In the genomic region with DNA sequence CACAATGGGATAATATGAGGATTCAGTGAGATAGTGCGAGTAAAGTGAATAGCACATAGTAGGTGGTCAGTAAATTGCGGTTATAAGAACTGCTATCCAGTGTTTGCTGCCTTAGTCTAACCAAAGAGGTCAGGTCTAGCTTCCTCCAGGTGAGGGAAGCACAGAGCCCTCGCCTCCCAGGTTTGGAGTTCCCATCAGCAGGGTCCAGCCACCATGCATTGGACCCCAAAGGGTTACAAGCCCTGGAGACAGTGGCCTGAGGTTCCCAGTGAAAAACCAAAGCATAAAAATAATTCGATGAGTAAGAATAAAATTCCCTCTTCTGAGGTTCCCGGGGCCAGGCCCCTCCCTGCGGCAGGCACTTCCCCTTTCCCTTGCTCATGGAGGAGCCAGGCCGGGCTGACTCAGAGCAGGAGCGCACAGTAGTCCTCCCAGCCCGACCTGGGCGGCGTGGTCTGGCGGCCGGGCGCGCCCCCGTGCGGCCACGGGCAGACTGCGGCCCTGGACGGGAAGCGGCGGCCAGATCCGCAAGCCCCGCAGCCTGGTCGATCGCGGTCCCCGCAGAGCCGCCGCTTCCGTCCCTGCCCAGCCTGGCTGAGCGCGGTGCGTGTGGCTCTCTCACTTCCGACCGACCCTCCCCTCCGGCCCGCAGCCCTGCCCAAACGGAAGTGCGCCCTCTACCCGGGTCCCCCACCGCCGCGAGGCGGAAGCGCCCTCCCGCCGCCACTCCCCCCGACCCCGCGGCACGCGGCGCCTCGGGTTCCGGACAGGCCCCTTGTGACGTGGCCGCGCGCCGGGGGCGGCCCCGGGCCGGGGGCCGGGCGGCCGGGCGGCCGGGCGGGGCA, we compare ENCODE assay signal across 1 cellular context.
A peak's percentile ranks its signal among the peaks of the same experiment; 100 is the strongest.
TF ChIP-seq lines count a peak whose summit lies in the region.

TSS of gene SLC39A13 (plus strand) at position 845 of the 845 bp plus-strand sequence. CDS start 1,505 bp downstream, outside the sequence.

TF ChIP-seq in K562, 482 proteins besides CTCF, POLR2A, EP300 and RAD21 (continued from another document and continues in another):
- TF ChIP-seq, protein P1, sequence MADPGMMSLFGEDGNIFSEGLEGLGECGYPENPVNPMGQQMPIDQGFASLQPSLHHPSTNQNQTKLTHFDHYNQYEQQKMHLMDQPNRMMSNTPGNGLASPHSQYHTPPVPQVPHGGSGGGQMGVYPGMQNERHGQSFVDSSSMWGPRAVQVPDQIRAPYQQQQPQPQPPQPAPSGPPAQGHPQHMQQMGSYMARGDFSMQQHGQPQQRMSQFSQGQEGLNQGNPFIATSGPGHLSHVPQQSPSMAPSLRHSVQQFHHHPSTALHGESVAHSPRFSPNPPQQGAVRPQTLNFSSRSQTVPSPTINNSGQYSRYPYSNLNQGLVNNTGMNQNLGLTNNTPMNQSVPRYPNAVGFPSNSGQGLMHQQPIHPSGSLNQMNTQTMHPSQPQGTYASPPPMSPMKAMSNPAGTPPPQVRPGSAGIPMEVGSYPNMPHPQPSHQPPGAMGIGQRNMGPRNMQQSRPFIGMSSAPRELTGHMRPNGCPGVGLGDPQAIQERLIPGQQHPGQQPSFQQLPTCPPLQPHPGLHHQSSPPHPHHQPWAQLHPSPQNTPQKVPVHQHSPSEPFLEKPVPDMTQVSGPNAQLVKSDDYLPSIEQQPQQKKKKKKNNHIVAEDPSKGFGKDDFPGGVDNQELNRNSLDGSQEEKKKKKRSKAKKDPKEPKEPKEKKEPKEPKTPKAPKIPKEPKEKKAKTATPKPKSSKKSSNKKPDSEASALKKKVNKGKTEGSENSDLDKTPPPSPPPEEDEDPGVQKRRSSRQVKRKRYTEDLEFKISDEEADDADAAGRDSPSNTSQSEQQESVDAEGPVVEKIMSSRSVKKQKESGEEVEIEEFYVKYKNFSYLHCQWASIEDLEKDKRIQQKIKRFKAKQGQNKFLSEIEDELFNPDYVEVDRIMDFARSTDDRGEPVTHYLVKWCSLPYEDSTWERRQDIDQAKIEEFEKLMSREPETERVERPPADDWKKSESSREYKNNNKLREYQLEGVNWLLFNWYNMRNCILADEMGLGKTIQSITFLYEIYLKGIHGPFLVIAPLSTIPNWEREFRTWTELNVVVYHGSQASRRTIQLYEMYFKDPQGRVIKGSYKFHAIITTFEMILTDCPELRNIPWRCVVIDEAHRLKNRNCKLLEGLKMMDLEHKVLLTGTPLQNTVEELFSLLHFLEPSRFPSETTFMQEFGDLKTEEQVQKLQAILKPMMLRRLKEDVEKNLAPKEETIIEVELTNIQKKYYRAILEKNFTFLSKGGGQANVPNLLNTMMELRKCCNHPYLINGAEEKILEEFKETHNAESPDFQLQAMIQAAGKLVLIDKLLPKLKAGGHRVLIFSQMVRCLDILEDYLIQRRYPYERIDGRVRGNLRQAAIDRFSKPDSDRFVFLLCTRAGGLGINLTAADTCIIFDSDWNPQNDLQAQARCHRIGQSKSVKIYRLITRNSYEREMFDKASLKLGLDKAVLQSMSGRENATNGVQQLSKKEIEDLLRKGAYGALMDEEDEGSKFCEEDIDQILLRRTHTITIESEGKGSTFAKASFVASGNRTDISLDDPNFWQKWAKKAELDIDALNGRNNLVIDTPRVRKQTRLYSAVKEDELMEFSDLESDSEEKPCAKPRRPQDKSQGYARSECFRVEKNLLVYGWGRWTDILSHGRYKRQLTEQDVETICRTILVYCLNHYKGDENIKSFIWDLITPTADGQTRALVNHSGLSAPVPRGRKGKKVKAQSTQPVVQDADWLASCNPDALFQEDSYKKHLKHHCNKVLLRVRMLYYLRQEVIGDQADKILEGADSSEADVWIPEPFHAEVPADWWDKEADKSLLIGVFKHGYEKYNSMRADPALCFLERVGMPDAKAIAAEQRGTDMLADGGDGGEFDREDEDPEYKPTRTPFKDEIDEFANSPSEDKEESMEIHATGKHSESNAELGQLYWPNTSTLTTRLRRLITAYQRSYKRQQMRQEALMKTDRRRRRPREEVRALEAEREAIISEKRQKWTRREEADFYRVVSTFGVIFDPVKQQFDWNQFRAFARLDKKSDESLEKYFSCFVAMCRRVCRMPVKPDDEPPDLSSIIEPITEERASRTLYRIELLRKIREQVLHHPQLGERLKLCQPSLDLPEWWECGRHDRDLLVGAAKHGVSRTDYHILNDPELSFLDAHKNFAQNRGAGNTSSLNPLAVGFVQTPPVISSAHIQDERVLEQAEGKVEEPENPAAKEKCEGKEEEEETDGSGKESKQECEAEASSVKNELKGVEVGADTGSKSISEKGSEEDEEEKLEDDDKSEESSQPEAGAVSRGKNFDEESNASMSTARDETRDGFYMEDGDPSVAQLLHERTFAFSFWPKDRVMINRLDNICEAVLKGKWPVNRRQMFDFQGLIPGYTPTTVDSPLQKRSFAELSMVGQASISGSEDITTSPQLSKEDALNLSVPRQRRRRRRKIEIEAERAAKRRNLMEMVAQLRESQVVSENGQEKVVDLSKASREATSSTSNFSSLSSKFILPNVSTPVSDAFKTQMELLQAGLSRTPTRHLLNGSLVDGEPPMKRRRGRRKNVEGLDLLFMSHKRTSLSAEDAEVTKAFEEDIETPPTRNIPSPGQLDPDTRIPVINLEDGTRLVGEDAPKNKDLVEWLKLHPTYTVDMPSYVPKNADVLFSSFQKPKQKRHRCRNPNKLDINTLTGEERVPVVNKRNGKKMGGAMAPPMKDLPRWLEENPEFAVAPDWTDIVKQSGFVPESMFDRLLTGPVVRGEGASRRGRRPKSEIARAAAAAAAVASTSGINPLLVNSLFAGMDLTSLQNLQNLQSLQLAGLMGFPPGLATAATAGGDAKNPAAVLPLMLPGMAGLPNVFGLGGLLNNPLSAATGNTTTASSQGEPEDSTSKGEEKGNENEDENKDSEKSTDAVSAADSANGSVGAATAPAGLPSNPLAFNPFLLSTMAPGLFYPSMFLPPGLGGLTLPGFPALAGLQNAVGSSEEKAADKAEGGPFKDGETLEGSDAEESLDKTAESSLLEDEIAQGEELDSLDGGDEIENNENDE (IDR thresholded peaks at IDR 0.05; ENCODE audit: low read depth, low read length), result no peak
- no peak for TF ChIP-seq ZBTB49 (CRISPR knock-in tag; IDR thresholded peaks at IDR 0.05; ENCODE audit: borderline replicate concordance)
- TF ChIP-seq ZNF436 (CRISPR knock-in tag; IDR thresholded peaks at IDR 0.05), result no peak
- peak; percentile 89 to 93 for TF ChIP-seq UBTF (IDR thresholded peaks at IDR 0.05; ENCODE audit: borderline replicate concordance in 1 of 2, low read depth in 2 of 2, low read length in 2 of 2)
- TF ChIP-seq ZNF124 (CRISPR knock-in tag; IDR thresholded peaks at IDR 0.05), result no peak
- peak; percentile 50; the same call in 1 of the 2 replicates for TF ChIP-seq BCOR (IDR thresholded peaks at IDR 0.05)
- peak; percentile 74; the same call in 1 of the 2 replicates for TF ChIP-seq JUND (IDR thresholded peaks at IDR 0.05; ENCODE audit: borderline replicate concordance, low read depth, low read length)
- peak; percentile 55; the same call in 1 of the 3 replicates for TF ChIP-seq JUND (tag; IDR thresholded peaks at IDR 0.05; ENCODE audit: borderline replicate concordance, low read depth, low read length)
- TF ChIP-seq ARNT (IDR thresholded peaks at IDR 0.05), result no peak
- TF ChIP-seq STAG1 (CRISPR knock-in tag; IDR thresholded peaks at IDR 0.05; ENCODE audit: borderline replicate concordance), result peak; percentile 83; the same call in 1 of the 2 replicates
- no peak for TF ChIP-seq ILK (tag; IDR thresholded peaks at IDR 0.05; ENCODE audit: borderline replicate concordance, low read depth)
- peak; percentile 76; the same call in 1 of the 2 replicates for TF ChIP-seq ZNF282 (CRISPR knock-in tag; IDR thresholded peaks at IDR 0.05)
- no peak for TF ChIP-seq CBX3 (IDR thresholded peaks at IDR 0.05; ENCODE audit: borderline replicate concordance in 1 of 2, low read length in 2 of 2)
- peak; percentile 96 for TF ChIP-seq AFF4 (CRISPR knock-in tag; IDR thresholded peaks at IDR 0.05)
- no peak; the same call in 1 of the 2 replicates for TF ChIP-seq NFRKB (IDR thresholded peaks at IDR 0.05; ENCODE audit: low read depth)
- no peak for TF ChIP-seq ZNF165 (CRISPR knock-in tag; IDR thresholded peaks at IDR 0.05; ENCODE audit: borderline replicate concordance)
- TF ChIP-seq YY1 (IDR thresholded peaks at IDR 0.05; ENCODE audit: borderline replicate concordance in 1 of 3, control insufficient read depth in 1 of 3, extremely low read depth in 1 of 3, insufficient read depth in 3 of 3, insufficient read length in 1 of 3, insufficient replicate concordance in 2 of 3, low read depth in 1 of 3, low read length in 2 of 3), result peak in 1 of 3 experiments; percentile 73
- 0 out of 2 replicates have a peak, but pooled peaks have one; percentile 60 for TF ChIP-seq HMGXB4 (CRISPR knock-in tag; IDR thresholded peaks at IDR 0.05)
- TF ChIP-seq CHCHD3 (CRISPR knock-in tag; IDR thresholded peaks at IDR 0.05), result no peak
- TF ChIP-seq ZNF589 (CRISPR knock-in tag; IDR thresholded peaks at IDR 0.05; ENCODE audit: low read depth), result no peak
- TF ChIP-seq MYBL2 (IDR thresholded peaks at IDR 0.05; ENCODE audit: low read depth), result no peak
- TF ChIP-seq MYBL2 (CRISPR knock-in tag; IDR thresholded peaks at IDR 0.05; ENCODE audit: borderline replicate concordance), result no peak
- no peak for TF ChIP-seq ZNF354B (CRISPR knock-in tag; IDR thresholded peaks at IDR 0.05)
